In genomic region chr7:148495614-148496013, GRCh38 we compare ENCODE assay signal across 18 cellular contexts.
"Had no signal": no experiment of that assay in that cellular context is flagged by ENCODE, and none has a peak within 500 bp of the region (broad histone marks: within the 10 kb centered on the region; RNA-seq: fewer than 3 reads in every experiment).

No MANE protein-coding gene starts in this region.

- DNase-seq: dermis blood vessel endothelial cell; dorsolateral prefrontal cortex; effector CD4-positive, alpha-beta T cell; effector memory CD4-positive, alpha-beta T cell; foreskin keratinocyte; heart left ventricle; hypothalamus; immature natural killer cell; islet precursor cell; kidney; kidney glomerular epithelial cell; left lung; left ventricle myocardium superior; lower lobe of right lung; mesenchymal stem cell; mucosa of descending colon; naive B cell had no signal

- ATAC-seq: foreskin keratinocyte, gastroesophageal sphincter, heart left ventricle, left lung, left ventricle myocardium superior, lower lobe of right lung, mucosa of descending colon had no signal
